1 cellular context compared by ENCODE assay signal in the genomic region with DNA sequence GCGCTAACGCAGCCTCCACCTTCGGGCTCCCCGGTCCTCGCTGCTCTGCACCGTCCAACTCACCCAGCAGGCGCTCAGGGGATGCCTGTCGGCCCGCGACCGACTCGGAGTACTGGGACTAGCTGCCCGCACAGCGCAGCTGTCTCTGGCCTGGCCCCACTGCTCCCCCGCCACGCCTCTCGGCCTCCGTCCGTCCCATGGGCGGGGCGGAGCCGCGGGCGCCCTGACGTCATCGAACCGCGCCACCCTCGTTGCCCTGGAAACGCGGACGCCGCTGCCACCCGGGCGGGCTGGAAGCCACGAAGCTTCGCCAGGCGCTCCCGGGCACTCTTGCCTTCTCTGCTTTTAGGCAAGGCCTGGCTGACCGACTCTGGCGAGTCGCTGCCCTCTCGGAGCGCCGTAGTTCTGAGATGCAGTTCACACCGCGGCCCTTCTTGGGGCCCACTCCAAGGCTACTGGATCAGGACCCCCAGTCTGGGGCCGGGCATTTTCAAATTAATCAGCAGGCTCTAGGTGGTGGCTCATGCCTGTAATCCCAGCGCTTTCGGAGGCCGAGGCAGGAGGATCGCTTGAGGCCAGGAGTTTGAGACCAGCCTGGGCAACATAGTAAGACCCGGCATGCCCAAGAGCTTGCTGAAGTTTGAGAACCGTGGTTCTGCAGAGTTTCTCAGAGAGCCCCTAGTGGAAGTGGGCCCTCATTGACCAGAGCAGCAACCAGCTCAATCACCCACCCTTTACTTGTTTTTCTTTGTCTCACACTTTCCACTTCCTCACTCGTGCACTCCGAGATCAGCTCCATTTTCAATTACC.
TF ChIP-seq lines count a peak whose summit lies in the region.

No MANE protein-coding gene starts in this region.

TF ChIP-seq in HepG2, 621 proteins besides CTCF, POLR2A, EP300 and RAD21 (continued from another document and continues in another):
- TF ChIP-seq, protein P1, sequence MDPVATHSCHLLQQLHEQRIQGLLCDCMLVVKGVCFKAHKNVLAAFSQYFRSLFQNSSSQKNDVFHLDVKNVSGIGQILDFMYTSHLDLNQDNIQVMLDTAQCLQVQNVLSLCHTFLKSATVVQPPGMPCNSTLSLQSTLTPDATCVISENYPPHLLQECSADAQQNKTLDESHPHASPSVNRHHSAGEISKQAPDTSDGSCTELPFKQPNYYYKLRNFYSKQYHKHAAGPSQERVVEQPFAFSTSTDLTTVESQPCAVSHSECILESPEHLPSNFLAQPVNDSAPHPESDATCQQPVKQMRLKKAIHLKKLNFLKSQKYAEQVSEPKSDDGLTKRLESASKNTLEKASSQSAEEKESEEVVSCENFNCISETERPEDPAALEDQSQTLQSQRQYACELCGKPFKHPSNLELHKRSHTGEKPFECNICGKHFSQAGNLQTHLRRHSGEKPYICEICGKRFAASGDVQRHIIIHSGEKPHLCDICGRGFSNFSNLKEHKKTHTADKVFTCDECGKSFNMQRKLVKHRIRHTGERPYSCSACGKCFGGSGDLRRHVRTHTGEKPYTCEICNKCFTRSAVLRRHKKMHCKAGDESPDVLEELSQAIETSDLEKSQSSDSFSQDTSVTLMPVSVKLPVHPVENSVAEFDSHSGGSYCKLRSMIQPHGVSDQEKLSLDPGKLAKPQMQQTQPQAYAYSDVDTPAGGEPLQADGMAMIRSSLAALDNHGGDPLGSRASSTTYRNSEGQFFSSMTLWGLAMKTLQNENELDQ (CRISPR knock-in tag; IDR thresholded peaks at IDR 0.05; ENCODE audit: borderline replicate concordance), result no peak
- TF ChIP-seq ZNF547 (CRISPR knock-in tag; IDR thresholded peaks at IDR 0.05), result no peak; the same call in 1 of the 2 replicates
- TF ChIP-seq, protein P2, sequence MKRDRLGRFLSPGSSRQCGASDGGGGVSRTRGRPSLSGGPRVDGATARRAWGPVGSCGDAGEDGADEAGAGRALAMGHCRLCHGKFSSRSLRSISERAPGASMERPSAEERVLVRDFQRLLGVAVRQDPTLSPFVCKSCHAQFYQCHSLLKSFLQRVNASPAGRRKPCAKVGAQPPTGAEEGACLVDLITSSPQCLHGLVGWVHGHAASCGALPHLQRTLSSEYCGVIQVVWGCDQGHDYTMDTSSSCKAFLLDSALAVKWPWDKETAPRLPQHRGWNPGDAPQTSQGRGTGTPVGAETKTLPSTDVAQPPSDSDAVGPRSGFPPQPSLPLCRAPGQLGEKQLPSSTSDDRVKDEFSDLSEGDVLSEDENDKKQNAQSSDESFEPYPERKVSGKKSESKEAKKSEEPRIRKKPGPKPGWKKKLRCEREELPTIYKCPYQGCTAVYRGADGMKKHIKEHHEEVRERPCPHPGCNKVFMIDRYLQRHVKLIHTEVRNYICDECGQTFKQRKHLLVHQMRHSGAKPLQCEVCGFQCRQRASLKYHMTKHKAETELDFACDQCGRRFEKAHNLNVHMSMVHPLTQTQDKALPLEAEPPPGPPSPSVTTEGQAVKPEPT (CRISPR knock-in tag; IDR thresholded peaks at IDR 0.05; ENCODE audit: low read depth), result no peak
- TF ChIP-seq TCF7 (IDR thresholded peaks at IDR 0.05; ENCODE audit: low read depth), result no peak
- TF ChIP-seq ATF7 (IDR thresholded peaks at IDR 0.05), result peak; percentile 96
- TF ChIP-seq ATF7 (CRISPR knock-in tag; IDR thresholded peaks at IDR 0.05), result peak; percentile 68; the same call in 1 of the 2 replicates
- no peak for TF ChIP-seq ZNF598 (CRISPR knock-in tag; IDR thresholded peaks at IDR 0.05; ENCODE audit: borderline replicate concordance)
- no peak for TF ChIP-seq ZNF850 (CRISPR knock-in tag; conservative IDR thresholded peaks at IDR 0.05)
- TF ChIP-seq ISX (CRISPR knock-in tag; conservative IDR thresholded peaks at IDR 0.05), result no peak
- no peak for TF ChIP-seq FOXM1 (CRISPR knock-in tag; IDR thresholded peaks at IDR 0.05)
- TF ChIP-seq ZNF256 (CRISPR knock-in tag; conservative IDR thresholded peaks at IDR 0.05), result no peak
- TF ChIP-seq NR2C2 (CRISPR knock-in tag; IDR thresholded peaks at IDR 0.05; ENCODE audit: borderline replicate concordance), result peak; percentile 51; the same call in 1 of the 2 replicates
- TF ChIP-seq RBFOX2 (IDR thresholded peaks at IDR 0.05; ENCODE audit: low read depth, low read length), result peak; percentile 81
- peak; percentile 79 for TF ChIP-seq BORCS8-MEF2B (CRISPR knock-in tag; IDR thresholded peaks at IDR 0.05)
- TF ChIP-seq, protein P3, sequence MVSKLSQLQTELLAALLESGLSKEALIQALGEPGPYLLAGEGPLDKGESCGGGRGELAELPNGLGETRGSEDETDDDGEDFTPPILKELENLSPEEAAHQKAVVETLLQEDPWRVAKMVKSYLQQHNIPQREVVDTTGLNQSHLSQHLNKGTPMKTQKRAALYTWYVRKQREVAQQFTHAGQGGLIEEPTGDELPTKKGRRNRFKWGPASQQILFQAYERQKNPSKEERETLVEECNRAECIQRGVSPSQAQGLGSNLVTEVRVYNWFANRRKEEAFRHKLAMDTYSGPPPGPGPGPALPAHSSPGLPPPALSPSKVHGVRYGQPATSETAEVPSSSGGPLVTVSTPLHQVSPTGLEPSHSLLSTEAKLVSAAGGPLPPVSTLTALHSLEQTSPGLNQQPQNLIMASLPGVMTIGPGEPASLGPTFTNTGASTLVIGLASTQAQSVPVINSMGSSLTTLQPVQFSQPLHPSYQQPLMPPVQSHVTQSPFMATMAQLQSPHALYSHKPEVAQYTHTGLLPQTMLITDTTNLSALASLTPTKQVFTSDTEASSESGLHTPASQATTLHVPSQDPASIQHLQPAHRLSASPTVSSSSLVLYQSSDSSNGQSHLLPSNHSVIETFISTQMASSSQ (IDR thresholded peaks at IDR 0.05; ENCODE audit: low read depth), result no peak
- TF ChIP-seq, protein P3 (CRISPR knock-in tag; IDR thresholded peaks at IDR 0.05; ENCODE audit: borderline replicate concordance), result peak; percentile 15; the same call in 1 of the 2 replicates
- no peak for TF ChIP-seq MTF1 (CRISPR knock-in tag; IDR thresholded peaks at IDR 0.05)
- TF ChIP-seq ZNF225 (CRISPR knock-in tag; IDR thresholded peaks at IDR 0.05), result peak; percentile 48; the same call in 1 of the 2 replicates
- no peak for TF ChIP-seq ZFAT (CRISPR knock-in tag; conservative IDR thresholded peaks at IDR 0.05)
- no peak for TF ChIP-seq ZSCAN9 (CRISPR knock-in tag; IDR thresholded peaks at IDR 0.05; ENCODE audit: borderline replicate concordance)
- TF ChIP-seq HNF4G (IDR thresholded peaks at IDR 0.05; ENCODE audit: borderline replicate concordance, low read depth, low read length), result no peak
- TF ChIP-seq HNF4G (CRISPR knock-in tag; IDR thresholded peaks at IDR 0.05; ENCODE audit: borderline replicate concordance, low read depth), result no peak
- peak; percentile 84; the same call in 1 of the 2 replicates for TF ChIP-seq MXD4 (CRISPR knock-in tag; IDR thresholded peaks at IDR 0.05)
- TF ChIP-seq ZNF619 (CRISPR knock-in tag; IDR thresholded peaks at IDR 0.05), result no peak
- 0 out of 2 replicates have a peak, but pooled peaks have one; percentile 33 for TF ChIP-seq ZBTB3 (CRISPR knock-in tag; IDR thresholded peaks at IDR 0.05; ENCODE audit: borderline replicate concordance, low read depth)
- peak; percentile 65 for TF ChIP-seq MIER3 (CRISPR knock-in tag; IDR thresholded peaks at IDR 0.05; ENCODE audit: borderline replicate concordance)
- no peak for TF ChIP-seq ZNF10 (CRISPR knock-in tag; IDR thresholded peaks at IDR 0.05; ENCODE audit: borderline replicate concordance, low read depth)
- TF ChIP-seq, protein P4, sequence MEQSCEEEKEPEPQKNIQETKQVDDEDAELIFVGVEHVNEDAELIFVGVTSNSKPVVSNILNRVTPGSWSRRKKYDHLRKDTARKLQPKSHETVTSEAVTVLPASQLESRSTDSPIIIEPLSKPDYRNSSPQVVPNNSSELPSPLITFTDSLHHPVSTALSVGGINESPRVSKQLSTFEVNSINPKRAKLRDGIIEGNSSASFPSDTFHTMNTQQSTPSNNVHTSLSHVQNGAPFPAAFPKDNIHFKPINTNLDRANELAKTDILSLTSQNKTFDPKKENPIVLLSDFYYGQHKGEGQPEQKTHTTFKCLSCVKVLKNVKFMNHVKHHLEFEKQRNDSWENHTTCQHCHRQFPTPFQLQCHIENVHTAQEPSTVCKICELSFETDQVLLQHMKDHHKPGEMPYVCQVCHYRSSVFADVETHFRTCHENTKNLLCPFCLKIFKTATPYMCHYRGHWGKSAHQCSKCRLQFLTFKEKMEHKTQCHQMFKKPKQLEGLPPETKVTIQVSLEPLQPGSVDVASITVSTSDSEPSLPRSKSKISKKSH (CRISPR knock-in tag; IDR thresholded peaks at IDR 0.05; ENCODE audit: borderline replicate concordance), result peak; percentile 73; the same call in 1 of the 2 replicates
- TF ChIP-seq TMF1 (CRISPR knock-in tag; IDR thresholded peaks at IDR 0.05; ENCODE audit: low read depth), result no peak
- TF ChIP-seq KLF13 (CRISPR knock-in tag; IDR thresholded peaks at IDR 0.05), result 0 out of 2 replicates have a peak, but pooled peaks have one; percentile 31
- TF ChIP-seq ZNF350 (CRISPR knock-in tag; IDR thresholded peaks at IDR 0.05; ENCODE audit: borderline replicate concordance, low read depth), result peak; percentile 76; the same call in 1 of the 2 replicates
- no peak for TF ChIP-seq MBD4 (IDR thresholded peaks at IDR 0.05; ENCODE audit: borderline replicate concordance, low read length)
- no peak for TF ChIP-seq ZBTB4 (CRISPR knock-in tag; IDR thresholded peaks at IDR 0.05; ENCODE audit: borderline replicate concordance)
- no peak for TF ChIP-seq REL (CRISPR knock-in tag; conservative IDR thresholded peaks at IDR 0.05)
- no peak for TF ChIP-seq GTF3A (CRISPR knock-in tag; conservative IDR thresholded peaks at IDR 0.05)
- peak; percentile 74; the same call in 1 of the 2 replicates for TF ChIP-seq ZFP91 (CRISPR knock-in tag; IDR thresholded peaks at IDR 0.05; ENCODE audit: borderline replicate concordance)
- peak; percentile 69 for TF ChIP-seq HIVEP1 (CRISPR knock-in tag; IDR thresholded peaks at IDR 0.05)
- TF ChIP-seq CSRNP1 (CRISPR knock-in tag; IDR thresholded peaks at IDR 0.05), result no peak
- TF ChIP-seq NR3C1 (CRISPR knock-in tag; IDR thresholded peaks at IDR 0.05), result no peak
